Comparison of ENCODE assay signal across 9 cellular contexts in genomic region chr1:200969726-200970521, GRCh38. TPM values are rescaled to one million over a fixed set of nuclear protein-coding genes. Genes with fewer than 3 reads are reported as not detected.
DNase-seq lines count a peak whose midpoint lies in the region; ATAC-seq, FAIRE-seq and TF ChIP-seq lines count a peak whose summit lies in the region.
"Had no signal": no experiment of that assay in that cellular context is flagged by ENCODE, and none has a peak within 500 bp of the region (broad histone marks: within the 10 kb centered on the region; RNA-seq: fewer than 3 reads in every experiment).

No MANE protein-coding gene starts in this region.

- H3K27me3 ChIP-seq in GM06990 (replicated peaks; ENCODE audit: control insufficient read depth, insufficient read depth, low read length) = no peaks in the 10 kb centered on the region

- no peaks in the 10 kb centered on the region for H3K9me3 Mint-ChIP-seq in activated naive CD8-positive, alpha-beta T cell treated with anti-CD3 and anti-CD28 coated beads, Interleukin-2, amount 10 ng/mL, durations not matched to agents 7 days and 5 days

- no peaks in the 10 kb centered on the region for H3K27me3 Mint-ChIP-seq in activated naive CD8-positive, alpha-beta T cell treated with anti-CD3 and anti-CD28 coated beads, Interleukin-2, amount 10 ng/mL, durations not matched to agents 7 days and 5 days

- POLR2A ChIA-PET in activated naive CD8-positive, alpha-beta T cell treated with anti-CD3 and anti-CD28 coated beads, Interleukin-2, amount 10 ng/mL, durations not matched to agents 7 days and 5 days (lab: Charles Lee) = no interaction called here

- ATAC-seq in HG03097 (IDR thresholded peaks at IDR 0.05; ENCODE audit: low FRiP score, unreplicated experiment) = peak; percentile 56
- peak; percentile 26 for ATAC-seq in activated naive CD8-positive, alpha-beta T cell treated with anti-CD3 and anti-CD28 coated beads, Interleukin-2, amount 10 ng/mL, durations not matched to agents 7 days and 5 days (ENCODE audit: low read depth)

- no peaks in the 10 kb centered on the region for H3K4me1 Mint-ChIP-seq in activated naive CD8-positive, alpha-beta T cell treated with anti-CD3 and anti-CD28 coated beads, Interleukin-2, amount 10 ng/mL, durations not matched to agents 7 days and 5 days

- peak; percentile 58 for TF ChIP-seq CTCF in GM06990 (IDR thresholded peaks at IDR 0.05; ENCODE audit: insufficient read depth, low read length, poor library complexity, severe bottlenecking)

- peak; percentile 84 for FAIRE-seq in GM19239 (lab: Jason Lieb, UNC)

- peak overlapping the region; percentile 62 for H3K27ac Mint-ChIP-seq in activated naive CD8-positive, alpha-beta T cell treated with anti-CD3 and anti-CD28 coated beads, Interleukin-2, amount 10 ng/mL, durations not matched to agents 7 days and 5 days

- no peak overlapping the region for H3K4me3 Mint-ChIP-seq in activated naive CD8-positive, alpha-beta T cell treated with anti-CD3 and anti-CD28 coated beads, Interleukin-2, amount 10 ng/mL, durations not matched to agents 7 days and 5 days

- H3K4me3 ChIP-seq in GM06990 (replicated peaks; ENCODE audit: low read depth, low read length) = no peak overlapping the region
- H3K4me3 ChIP-seq: SK-N-MC had no signal

- DNase-seq in GM06990 (ENCODE audit: extremely low read depth, insufficient read length) (peak; percentile 60), GM19239 (ENCODE audit: insufficient read length, low spot score) (peak; percentile 74), NCI-H1436 (lab: John Stamatoyannopoulos, UW) (no peak), COLO668 (lab: John Stamatoyannopoulos, UW; ENCODE audit: unreplicated experiment) (no peak), NOMO-1 treated with DMSO at 0.1 percent for 48 hours (lab: John Stamatoyannopoulos, UW; ENCODE audit: unreplicated experiment) (no peak), NCI-H82 treated with DMSO at 0.1 percent for 48 hours (lab: John Stamatoyannopoulos, UW; ENCODE audit: unreplicated experiment) (no peak)
- DNase-seq in activated naive CD8-positive, alpha-beta T cell treated with anti-CD3 and anti-CD28 coated beads, Interleukin-2, amount 10 ng/mL, durations not matched to agents 7 days and 5 days = no peak

- H3K36me3 Mint-ChIP-seq in activated naive CD8-positive, alpha-beta T cell treated with anti-CD3 and anti-CD28 coated beads, Interleukin-2, amount 10 ng/mL, durations not matched to agents 7 days and 5 days = peaks cover 8% of the 10 kb centered on the region

- H3K36me3 ChIP-seq in GM06990 (ENCODE audit: control insufficient read depth, insufficient read depth, low read length) = peaks cover 8% of the 10 kb centered on the region

RNA-seq across cellular contexts. Expression of gene KIF21B, which starts 53.6 kb away (rescaled TPM):
- 100 to 1,000 TPM; 143 TPM for total RNA-seq in activated naive CD8-positive, alpha-beta T cell treated with anti-CD3 and anti-CD28 coated beads, Interleukin-2, amount 10 ng/mL, durations not matched to agents 7 days and 5 days

Comparison
In these comparisons a context has a peak if more than half of its experiments do, and no peak if none do; other contexts are left out.
1. DNase-seq: peak in GM06990 (single experiment) and GM19239 (single experiment); none in activated naive CD8-positive, alpha-beta T cell treated with anti-CD3 and anti-CD28 coated beads, Interleukin-2, amount 10 ng/mL, durations not matched to agents 7 days and 5 days (single experiment), NCI-H1436 (single experiment), COLO668 (single experiment), NOMO-1 treated with DMSO at 0.1 percent for 48 hours (single experiment) and NCI-H82 treated with DMSO at 0.1 percent for 48 hours (single experiment).